Comparison of ENCODE assay signal across 22 cellular contexts in the genomic region with DNA sequence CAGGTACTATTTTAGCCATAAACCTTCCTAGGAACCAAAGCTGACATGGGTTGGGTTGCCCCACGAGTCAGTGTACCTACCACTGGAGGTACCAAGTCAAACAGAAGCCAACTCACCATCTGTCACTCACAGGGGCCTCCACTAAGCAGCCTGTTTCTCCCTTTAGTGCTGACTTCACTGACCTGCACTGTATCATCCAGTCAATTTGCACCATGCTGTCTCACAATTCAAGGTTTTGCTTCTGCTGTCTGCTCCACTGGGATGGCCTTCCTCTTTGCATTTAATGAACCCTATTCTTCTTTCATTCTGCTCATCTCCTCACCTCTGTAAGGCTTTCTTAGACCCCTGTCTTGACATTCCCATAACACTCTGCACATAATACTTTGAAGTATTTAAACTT. TPM values are rescaled to one million over a fixed set of nuclear protein-coding genes. Genes with fewer than 3 reads are reported as not detected.
A peak's percentile ranks its signal among the peaks of the same experiment; 100 is the strongest.
DNase-seq lines count a peak whose midpoint lies in the region; ATAC-seq, FAIRE-seq and TF ChIP-seq lines count a peak whose summit lies in the region.
"Had no signal": no experiment of that assay in that cellular context is flagged by ENCODE, and none has a peak within 500 bp of the region (broad histone marks: within the 10 kb centered on the region; RNA-seq: fewer than 3 reads in every experiment).

No MANE protein-coding gene starts in this region.

- no peaks in the 10 kb centered on the region for H3K9me3 ChIP-seq in osteoblast (ENCODE audit: low read depth, low read length)
- H3K9me3 ChIP-seq: HAP-1, SK-N-SH had no signal

- H3K36me3 ChIP-seq in osteoblast (ENCODE audit: insufficient read depth, low read length), result peaks cover 73% of the 10 kb centered on the region

- H3K36me3 Mint-ChIP-seq in stimulated activated memory B cell treated with anti-CD40 and anti-IgM and Interleukin-4, amounts not matched to agents 10 μg/mL and 1 μg/mL and 100 μg/mL, for 72 hours, result peaks cover 57% of the 10 kb centered on the region

- TF ChIP-seq CTCF in osteoblast (IDR thresholded peaks at IDR 0.05; ENCODE audit: extremely low read depth, low read depth, low read length), result no peak

- no peak for FAIRE-seq in GM12891 (lab: Jason Lieb, UNC)

- no peak overlapping the region for H3K4me2 ChIP-seq in osteoblast (ENCODE audit: insufficient read depth, low read length)
- H3K4me2 ChIP-seq: KMS-11, SK-N-SH had no signal

- H3K27ac Mint-ChIP-seq in stimulated activated memory B cell treated with anti-CD40 and anti-IgM and Interleukin-4, amounts not matched to agents 10 μg/mL and 1 μg/mL and 100 μg/mL, for 72 hours, result peak overlapping the region; percentile 44

- no peaks in the 10 kb centered on the region for H4K20me1 ChIP-seq in osteoblast (ENCODE audit: insufficient read depth, low read length)

- no peaks in the 10 kb centered on the region for H3K4me1 Mint-ChIP-seq in stimulated activated memory B cell treated with anti-CD40 and anti-IgM and Interleukin-4, amounts not matched to agents 10 μg/mL and 1 μg/mL and 100 μg/mL, for 72 hours

- no peak overlapping the region for H3K27ac ChIP-seq in osteoblast (ENCODE audit: low read depth, low read length)
- H3K27ac ChIP-seq: KMS-11 had no signal

- H3K4me3 Mint-ChIP-seq in stimulated activated memory B cell treated with anti-CD40 and anti-IgM and Interleukin-4, amounts not matched to agents 10 μg/mL and 1 μg/mL and 100 μg/mL, for 72 hours, result no peak overlapping the region

- DNase-seq in NCI-H82 (lab: John Stamatoyannopoulos, UW), result peak; percentile 16
- no peak for DNase-seq in NCI-H82 treated with DMSO at 0.1 percent for 48 hours (lab: John Stamatoyannopoulos, UW; ENCODE audit: unreplicated experiment)
- no peak for DNase-seq in GM12891 (ENCODE audit: insufficient read length, low spot score)
- DNase-seq in cerebellum (ENCODE audit: low spot score), result peak; percentile 32
- no peak for DNase-seq in SKM-1 (lab: John Stamatoyannopoulos, UW; ENCODE audit: unreplicated experiment)
- no peak for DNase-seq in osteoblast (ENCODE audit: insufficient read length, low spot score, missing footprints)
- DNase-seq: 8988T; ACHN; DMS53; GOT3; MM.1S; NCI-H1694; NCI-H2029 treated with DMSO at 0.1 percent for 48 hours; NCI-H226; NCI-H510A; NK-92 treated with Interleukin-12 subunit alpha and Interleukin-12 subunit beta, amount 100 ng/mL, for 24 hours; PC-3; SK-N-SH had no signal

- H3K9me3 Mint-ChIP-seq in stimulated activated memory B cell treated with anti-CD40 and anti-IgM and Interleukin-4, amounts not matched to agents 10 μg/mL and 1 μg/mL and 100 μg/mL, for 72 hours, result no peaks in the 10 kb centered on the region
- H3K9me3 Mint-ChIP-seq: IgD-negative memory B cell had no signal

- no peaks in the 10 kb centered on the region for H3K79me2 ChIP-seq in osteoblast (ENCODE audit: insufficient read depth, low read length)

- H3K27me3 Mint-ChIP-seq in stimulated activated memory B cell treated with anti-CD40 and anti-IgM and Interleukin-4, amounts not matched to agents 10 μg/mL and 1 μg/mL and 100 μg/mL, for 72 hours, result no peaks in the 10 kb centered on the region
- H3K27me3 Mint-ChIP-seq: IgD-negative memory B cell had no signal

- H2AFZ ChIP-seq in osteoblast (ENCODE audit: low read length), result no peak overlapping the region

- H3K4me1 ChIP-seq in osteoblast (ENCODE audit: insufficient read depth, low read length), result no peaks in the 10 kb centered on the region
- H3K4me1 ChIP-seq: HAP-1 had no signal

- H3K4me3 ChIP-seq in osteoblast (ENCODE audit: insufficient read depth, low read length), result no peak overlapping the region
- H3K4me3 ChIP-seq: HAP-1 had no signal

- H3K27me3 ChIP-seq in osteoblast (ENCODE audit: insufficient read depth, low read length), result no peaks in the 10 kb centered on the region

- ATAC-seq in stimulated activated memory B cell treated with anti-CD40 and anti-IgM and Interleukin-4, amounts not matched to agents 10 μg/mL and 1 μg/mL and 100 μg/mL, for 72 hours, result no peak
- ATAC-seq: PC-3 had no signal

- no peak for TF ChIP-seq POLR2A in GM12891 (IDR thresholded peaks at IDR 0.05; ENCODE audit: low read depth, low read length)

TF ChIP-seq in GM12891, 5 proteins besides CTCF, POLR2A, EP300 and RAD21:
- TF ChIP-seq PAX5 (IDR thresholded peaks at IDR 0.05; ENCODE audit: insufficient read depth, low read length, severe bottlenecking), result no peak
- peak; percentile 51; the same call in 1 of the 2 replicates for TF ChIP-seq POLR2AphosphoS5 (IDR thresholded peaks at IDR 0.05; ENCODE audit: low read depth, low read length)

RNA-seq across cellular contexts. Expression of gene EIF2AK3, which starts 47.2 kb away (rescaled TPM):
- 16.4 TPM for polyA plus RNA-seq in GM12891 (2012; ENCODE audit: low read depth, missing spikeins)
- total RNA-seq in cerebellum (25.2 TPM), osteoblast (24.2 and 25.7 TPM in 2 replicates)

Comparison
In these comparisons a context has a peak if more than half of its experiments do, and no peak if none do; other contexts are left out.
1. DNase-seq: peak in NCI-H82 (single experiment) and cerebellum (single experiment); none in NCI-H82 treated with DMSO at 0.1 percent for 48 hours (single experiment), GM12891 (single experiment), SKM-1 (single experiment) and osteoblast (single experiment).